ENCODE assay signal across 1 cellular context in genomic region chr2:85250045-85250444, GRCh38.
TF ChIP-seq lines count a peak whose summit lies in the region.

No MANE protein-coding gene starts in this region.

TF ChIP-seq in H1, 55 proteins besides CTCF, POLR2A, EP300 and RAD21:
- TF ChIP-seq EGR1 (IDR thresholded peaks at IDR 0.05; ENCODE audit: borderline replicate concordance, low read depth, low read length) (no peak), ATF2 (IDR thresholded peaks at IDR 0.05; ENCODE audit: low read length) (no peak), SP4 (IDR thresholded peaks at IDR 0.05; ENCODE audit: low read length) (no peak), SUZ12 (IDR thresholded peaks at IDR 0.05; ENCODE audit: low read length) (no peak), CHD7 (IDR thresholded peaks at IDR 0.05; ENCODE audit: insufficient replicate concordance, low read length) (no peak), YY1 (IDR thresholded peaks at IDR 0.05; ENCODE audit: low read depth, low read length) (no peak), SP1 (IDR thresholded peaks at IDR 0.05; ENCODE audit: low read depth, low read length) (no peak), TBP (IDR thresholded peaks at IDR 0.05; ENCODE audit: low read depth, low read length) (no peak)
